21 cellular contexts compared by ENCODE assay signal in the genomic region with DNA sequence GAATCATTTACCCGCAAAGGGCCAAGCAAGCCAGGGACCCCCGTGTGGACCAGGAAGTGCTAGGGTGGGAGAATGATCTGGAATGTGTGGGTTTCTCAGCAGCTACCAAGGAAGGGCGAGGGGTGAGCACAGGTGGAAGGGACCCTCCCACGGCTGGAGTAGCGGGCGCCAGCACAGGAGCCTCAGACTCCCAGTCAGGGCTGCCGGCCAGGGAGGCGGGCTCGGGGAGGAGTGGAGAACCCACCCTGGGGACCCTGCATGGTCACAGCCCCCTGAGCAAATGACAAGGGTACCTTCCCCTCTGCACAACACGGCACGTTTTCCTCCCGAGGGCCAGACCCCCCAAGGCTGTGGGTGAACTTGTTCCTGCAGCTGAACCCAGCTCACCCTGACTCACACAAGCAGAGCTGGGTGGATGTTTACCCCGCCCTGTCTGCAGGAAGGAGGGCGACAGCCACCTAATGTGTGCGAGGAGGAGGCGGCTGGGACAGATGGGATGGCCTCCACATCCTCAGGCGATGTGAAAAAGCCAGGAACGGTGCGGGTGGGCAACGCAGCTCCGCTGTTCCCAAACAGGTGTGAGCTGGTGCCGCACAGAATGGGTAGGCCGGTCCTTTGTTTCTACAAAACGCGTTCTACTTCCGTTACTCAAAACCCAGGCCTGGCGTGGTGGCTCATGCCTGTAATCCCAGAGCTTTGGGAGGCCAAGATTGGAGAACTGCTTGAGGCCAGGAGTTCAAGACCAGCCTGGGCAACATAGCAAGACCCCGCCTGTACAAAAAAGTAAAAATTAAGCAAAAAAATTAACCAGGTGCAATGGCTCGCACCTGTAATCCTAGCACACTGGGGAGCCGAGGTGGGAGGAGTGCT. TPM values are rescaled to one million over a fixed set of nuclear protein-coding genes. Genes with fewer than 3 reads are reported as not detected.
A peak's percentile ranks its signal among the peaks of the same experiment; 100 is the strongest.
DNase-seq lines count a peak whose midpoint lies in the region; ATAC-seq and TF ChIP-seq lines count a peak whose summit lies in the region.
"Had no signal": no experiment of that assay in that cellular context is flagged by ENCODE, and none has a peak within 500 bp of the region (broad histone marks: within the 10 kb centered on the region; RNA-seq: fewer than 3 reads in every experiment).

No MANE protein-coding gene starts in this region.

- no peaks in the 10 kb centered on the region for H3K9me3 ChIP-seq in WERI-Rb-1 (ENCODE audit: severe bottlenecking)
- no peaks in the 10 kb centered on the region for H3K9me3 ChIP-seq in breast epithelium
- H3K9me3 ChIP-seq: BE2C, HAP-1 had no signal

- H3K4me3 ChIP-seq in WERI-Rb-1 (ENCODE audit: low read depth, low read length): no peak overlapping the region
- H3K4me3 ChIP-seq in breast epithelium: no peak overlapping the region
- H3K4me3 ChIP-seq: GM12878, GM23248, HAP-1 had no signal

- H3K36me3 ChIP-seq in WERI-Rb-1 (peaks cover 87% of the 10 kb centered on the region), breast epithelium (no peaks in the 10 kb centered on the region)

- no peak for TF ChIP-seq POLR2A in breast epithelium (IDR thresholded peaks at IDR 0.05)

- ATAC-seq in foreskin keratinocyte: peak; percentile 36
- ATAC-seq: GM12878 had no signal

- H3K27me3 ChIP-seq in WERI-Rb-1 (ENCODE audit: insufficient read depth, low read depth, severe bottlenecking) (no peaks in the 10 kb centered on the region), foreskin keratinocyte (no peaks in the 10 kb centered on the region), breast epithelium (no peaks in the 10 kb centered on the region)
- H3K27me3 ChIP-seq: BE2C had no signal

- H3K4me1 ChIP-seq in foreskin keratinocyte (no peaks in the 10 kb centered on the region), breast epithelium (peaks cover 0 to under 1% of the 10 kb centered on the region in 2 donors)
- H3K4me1 ChIP-seq: BE2C, HAP-1 had no signal

- intact Hi-C loops in breast epithelium (cut with DNase I; ENCODE audit: low total_unique reads): no loop called here

- TF ChIP-seq CTCF in WERI-Rb-1 (IDR thresholded peaks at IDR 0.05; ENCODE audit: low read depth, low read length) (no peak), foreskin keratinocyte (conservative IDR thresholded peaks at IDR 0.05) (no peak), breast epithelium (IDR thresholded peaks at IDR 0.05) (no peak)

- DNase-seq in 8988T: peak; percentile 48
- peak; percentile 42 for DNase-seq in ELR (ENCODE audit: low read depth)
- no peak for DNase-seq in WERI-Rb-1
- no peak for DNase-seq in foreskin keratinocyte
- DNase-seq in breast epithelium (ENCODE audit: low spot score in 2 of 2): no peak
- DNase-seq in stimulated activated CD8-positive, alpha-beta memory T cell treated with anti-CD3 and anti-CD28 coated beads, Interleukin-4, amount 100 ng/mL, for 48 hours: no peak
- no peak for DNase-seq in OCI-M2 (lab: John Stamatoyannopoulos, UW; ENCODE audit: unreplicated experiment)
- DNase-seq in NCI-H1436 (lab: John Stamatoyannopoulos, UW): no peak
- DNase-seq: GM23248, IMR-90, Karpas-422, MV-4-11, NCI-H1105 treated with DMSO at 0.1 percent for 48 hours, NCI-H1694, NCI-H2081, NCI-H2171, NCI-H345, SHP77 had no signal

- H3K27ac ChIP-seq in WERI-Rb-1: peak overlapping the region; percentile 28
- no peak overlapping the region for H3K27ac ChIP-seq in foreskin keratinocyte
- H3K27ac ChIP-seq in breast epithelium: no peak overlapping the region
- H3K27ac ChIP-seq: GM23248 had no signal

RNA-seq across cellular contexts. Expression of gene ECI1, which starts 6.2 kb away (rescaled TPM):
- 33.5 and 35.6 TPM in 2 replicates for total RNA-seq in foreskin keratinocyte
- polyA plus RNA-seq in foreskin keratinocyte: 68.3 and 82.5 TPM in 2 replicates
- total RNA-seq in breast epithelium: 10 to 100 TPM; 45.4 to 66.2 (median 63.8) TPM

RNA-seq across cellular contexts. Expression of gene DNASE1L2, which starts 8.9 kb away (rescaled TPM):
- total RNA-seq in foreskin keratinocyte: 0.41 and 0.53 TPM in 2 replicates
- polyA plus RNA-seq in foreskin keratinocyte: 0.46 and 0.47 TPM in 2 replicates
- under 1 TPM in 2 of 3 donors, not detected in 1; 0.59 to 0.66 TPM for total RNA-seq in breast epithelium
- total RNA-seq: GM23248 had no signal

RNA-seq across cellular contexts. Expression of gene E4F1, which starts 21.8 kb away (rescaled TPM):
- total RNA-seq in foreskin keratinocyte (21.2 and 21.7 TPM in 2 replicates), breast epithelium (10 to 100 TPM; 19.0 to 40.2 (median 34.7) TPM)
- 18.7 and 19.3 TPM in 2 replicates for polyA plus RNA-seq in foreskin keratinocyte

RNA-seq across cellular contexts. Expression of gene RNPS1, which starts 22.8 kb away (rescaled TPM):
- 159 and 169 TPM in 2 replicates for total RNA-seq in foreskin keratinocyte
- polyA plus RNA-seq in foreskin keratinocyte: 152 and 182 TPM in 2 replicates
- total RNA-seq in breast epithelium: 100 to 1,000 TPM in 1 of 3 donors, 10 to 100 TPM in 2; 93.1 to 107 (median 97.5) TPM

RNA-seq across cellular contexts. Expression of gene PGP, which starts 30.5 kb away (rescaled TPM):
- total RNA-seq in foreskin keratinocyte: 19.7 and 22.9 TPM in 2 replicates
- 27.0 and 27.1 TPM in 2 replicates for polyA plus RNA-seq in foreskin keratinocyte
- total RNA-seq in breast epithelium: 10 to 100 TPM in 2 of 3 donors, 1 to 10 TPM in 1; 9.1 to 14.7 (median 12.9) TPM

Comparison
In these comparisons a context has a peak if more than half of its experiments do, and no peak if none do; other contexts are left out.
1. DNase-seq: peak in 8988T (single experiment) and ELR (single experiment); none in WERI-Rb-1 (single experiment), foreskin keratinocyte (0 of 2), breast epithelium (0 of 2), stimulated activated CD8-positive, alpha-beta memory T cell treated with anti-CD3 and anti-CD28 coated beads, Interleukin-4, amount 100 ng/mL, for 48 hours (single experiment), OCI-M2 (single experiment) and NCI-H1436 (single experiment).